In genomic region chr2:233458031-233458610, GRCh38 we compare ENCODE assay signal across 24 cellular contexts.
"Had no signal": no experiment of that assay in that cellular context is flagged by ENCODE, and none has a peak within 500 bp of the region (broad histone marks: within the 10 kb centered on the region; RNA-seq: fewer than 3 reads in every experiment).

No MANE protein-coding gene starts in this region.

- H3K36me3 ChIP-seq: breast epithelium had no signal

- H3K9me3 Mint-ChIP-seq: activated CD4-positive, alpha-beta memory T cell treated with anti-CD3 and anti-CD28 coated beads for 36 hours; activated naive CD8-positive, alpha-beta T cell treated with anti-CD3 and anti-CD28 coated beads, Interleukin-2, amount 50 U/mL, for 24 hours; activated T-cell treated with anti-CD3 and anti-CD28 coated beads, Interleukin-2, amount 50 U/mL, for 24 hours; central memory CD8-positive, alpha-beta T cell; naive thymus-derived CD8-positive, alpha-beta T cell; T-helper 2 cell treated with Interferon-gamma antibody and Interleukin-4, amounts not matched to agents 5 μg/mL and 100 μg/mL, for 36 hours had no signal

- H3K4me1 ChIP-seq: breast epithelium, pancreas, tibial nerve had no signal

- ATAC-seq: activated naive CD8-positive, alpha-beta T cell treated with anti-CD3 and anti-CD28 coated beads, Interleukin-2, amount 50 U/mL, for 24 hours; gastrocnemius medialis; naive thymus-derived CD8-positive, alpha-beta T cell; pancreas had no signal

- H3K4me3 ChIP-seq: breast epithelium, gastrocnemius medialis, pancreas, prostate gland, tibial nerve had no signal

- H3K4me3 Mint-ChIP-seq: activated CD4-positive, alpha-beta memory T cell treated with anti-CD3 and anti-CD28 coated beads for 36 hours; activated naive CD8-positive, alpha-beta T cell treated with anti-CD3 and anti-CD28 coated beads, Interleukin-2, amount 50 U/mL, for 24 hours; activated T-cell treated with anti-CD3 and anti-CD28 coated beads, Interleukin-2, amount 50 U/mL, for 24 hours; central memory CD8-positive, alpha-beta T cell; naive thymus-derived CD8-positive, alpha-beta T cell; T-helper 2 cell treated with Interferon-gamma antibody and Interleukin-4, amounts not matched to agents 5 μg/mL and 100 μg/mL, for 36 hours had no signal

- H3K27me3 Mint-ChIP-seq: activated CD4-positive, alpha-beta memory T cell treated with anti-CD3 and anti-CD28 coated beads for 36 hours; activated naive CD8-positive, alpha-beta T cell treated with anti-CD3 and anti-CD28 coated beads, Interleukin-2, amount 50 U/mL, for 24 hours; activated T-cell treated with anti-CD3 and anti-CD28 coated beads, Interleukin-2, amount 50 U/mL, for 24 hours; central memory CD8-positive, alpha-beta T cell; naive thymus-derived CD8-positive, alpha-beta T cell had no signal

- H3K9me3 ChIP-seq: breast epithelium, gastrocnemius medialis, pancreas, prostate gland, tibial nerve had no signal

- DNase-seq: activated CD4-positive, alpha-beta memory T cell treated with anti-CD3 and anti-CD28 coated beads for 36 hours; activated CD4-positive, alpha-beta T cell treated with anti-CD3 and anti-CD28 coated beads for 4 hours; activated CD4-positive, CD25-positive, alpha-beta regulatory T cell; activated CD8-positive, alpha-beta memory T cell treated with anti-CD3 and anti-CD28 coated beads, Interleukin-2, amount 50 U/mL, for 4 hours; activated gamma-delta T cell; activated naive CD4-positive, alpha-beta T cell treated with anti-CD3 and anti-CD28 coated beads, Interleukin-2, amount 50 U/mL, for 16 hours; activated naive CD8-positive, alpha-beta T cell treated with anti-CD3 and anti-CD28 coated beads, Interleukin-2, amount 50 U/mL, for 24 hours; activated T-cell treated with anti-CD3 and anti-CD28 coated beads, Interleukin-2, amount 50 U/mL, for 24 hours; amygdala; dermis blood vessel endothelial cell; effector CD4-positive, alpha-beta T cell; gastrocnemius medialis; glutamatergic neuron; hippocampal formation; mesenchymal stem cell; naive thymus-derived CD8-positive, alpha-beta T cell; stimulated activated naive CD4-positive, alpha-beta T cell treated with Interleukin-2 at 50 U/mL for 16 hours; T-helper 1 cell had no signal

- H3K27ac Mint-ChIP-seq: activated CD4-positive, alpha-beta memory T cell treated with anti-CD3 and anti-CD28 coated beads for 36 hours; activated naive CD8-positive, alpha-beta T cell treated with anti-CD3 and anti-CD28 coated beads, Interleukin-2, amount 50 U/mL, for 24 hours had no signal

- H3K27me3 ChIP-seq: breast epithelium, gastrocnemius medialis, pancreas, tibial nerve had no signal

- H3K27ac ChIP-seq: breast epithelium, pancreas, prostate gland, tibial nerve had no signal
